ENCODE assay signal across 27 cellular contexts in genomic region chr15:79064496-79064895, GRCh38. TPM values are rescaled to one million over a fixed set of nuclear protein-coding genes. Genes with fewer than 3 reads are reported as not detected.
"Had no signal": no experiment of that assay in that cellular context is flagged by ENCODE, and none has a peak within 500 bp of the region (broad histone marks: within the 10 kb centered on the region; RNA-seq: fewer than 3 reads in every experiment).

No MANE protein-coding gene starts in this region.

- H3K27ac Mint-ChIP-seq: activated CD4-positive, alpha-beta memory T cell treated with anti-CD3 and anti-CD28 coated beads for 36 hours; activated CD4-positive, alpha-beta T cell treated with anti-CD3 and anti-CD28 coated beads, Interleukin-2, amount 10 ng/mL, durations not matched to agents 7 days and 5 days; activated naive CD4-positive, alpha-beta T cell treated with anti-CD3 and anti-CD28 coated beads for 36 hours; activated naive CD8-positive, alpha-beta T cell; activated T-helper 17 cell treated with anti-CD3 and anti-CD28 coated beads, Interleukin-2, amount 50 U/mL, for 72 hours; IgD-negative memory B cell; T-cell had no signal

- H3K36me3 Mint-ChIP-seq: activated CD4-positive, alpha-beta memory T cell treated with anti-CD3 and anti-CD28 coated beads for 36 hours; activated naive CD8-positive, alpha-beta T cell; IgD-negative memory B cell; T-cell had no signal

- H3K4me1 Mint-ChIP-seq: activated CD4-positive, alpha-beta T cell treated with anti-CD3 and anti-CD28 coated beads, Interleukin-2, amount 10 ng/mL, durations not matched to agents 7 days and 5 days; activated T-helper 17 cell treated with anti-CD3 and anti-CD28 coated beads, Interleukin-2, amount 50 U/mL, for 72 hours; IgD-negative memory B cell; T-cell had no signal

- ATAC-seq: activated T-cell treated with anti-CD3 and anti-CD28 coated beads, Interleukin-2, amount 50 U/mL, for 4 hours; activated T-helper 17 cell treated with anti-CD3 and anti-CD28 coated beads, Interleukin-2, amount 50 U/mL, for 72 hours; Panc1; Right ventricle myocardium inferior; T-cell had no signal

- H3K27ac ChIP-seq: brain microvascular endothelial cell, SK-N-MC had no signal

- DNase-seq: activated CD4-positive, alpha-beta memory T cell treated with anti-CD3 and anti-CD28 coated beads for 36 hours; activated CD4-positive, alpha-beta T cell treated with anti-CD3 and anti-CD28 coated beads, Interleukin-2, amount 10 ng/mL, durations not matched to agents 7 days and 5 days; activated CD4-positive, CD25-positive, alpha-beta regulatory T cell; activated CD8-positive, alpha-beta memory T cell treated with anti-CD3 and anti-CD28 coated beads for 24 hours; activated gamma-delta T cell; activated naive CD4-positive, alpha-beta T cell treated with anti-CD3 and anti-CD28 coated beads for 36 hours; activated T-cell treated with anti-CD3 and anti-CD28 coated beads, Interleukin-2, amount 50 U/mL, for 4 hours; brain microvascular endothelial cell; KG1; NCI-H1048; NCI-H1694; NCI-H2029 treated with DMSO at 0.1 percent for 48 hours; NCI-H345; NCI-H510A; NCI-H69; NK-92 treated with Interleukin-12 subunit alpha and Interleukin-12 subunit beta, amount 100 ng/mL, for 24 hours; OCI-M1; RPMI8226; T-cell; T-helper 2 cell; T1000 had no signal

- H3K4me3 Mint-ChIP-seq: activated CD4-positive, alpha-beta memory T cell treated with anti-CD3 and anti-CD28 coated beads for 36 hours; activated CD4-positive, alpha-beta T cell treated with anti-CD3 and anti-CD28 coated beads, Interleukin-2, amount 10 ng/mL, durations not matched to agents 7 days and 5 days; activated naive CD4-positive, alpha-beta T cell treated with anti-CD3 and anti-CD28 coated beads for 36 hours; activated naive CD8-positive, alpha-beta T cell; activated T-cell treated with anti-CD3 and anti-CD28 coated beads, Interleukin-2, amount 50 U/mL, for 4 hours; activated T-helper 17 cell treated with anti-CD3 and anti-CD28 coated beads, Interleukin-2, amount 50 U/mL, for 72 hours; IgD-negative memory B cell; T-cell had no signal

- H3K9me3 Mint-ChIP-seq: activated CD4-positive, alpha-beta memory T cell treated with anti-CD3 and anti-CD28 coated beads for 36 hours; activated CD4-positive, alpha-beta T cell treated with anti-CD3 and anti-CD28 coated beads, Interleukin-2, amount 10 ng/mL, durations not matched to agents 7 days and 5 days; activated naive CD4-positive, alpha-beta T cell treated with anti-CD3 and anti-CD28 coated beads for 36 hours; activated T-cell treated with anti-CD3 and anti-CD28 coated beads, Interleukin-2, amount 50 U/mL, for 4 hours; activated T-helper 17 cell treated with anti-CD3 and anti-CD28 coated beads, Interleukin-2, amount 50 U/mL, for 72 hours; IgD-negative memory B cell; T-cell had no signal

RNA-seq across cellular contexts. Expression of gene RASGRF1, which starts 26.1 kb away (rescaled TPM):
- total RNA-seq: activated CD4-positive, alpha-beta T cell treated with anti-CD3 and anti-CD28 coated beads, Interleukin-2, amount 10 ng/mL, durations not matched to agents 7 days and 5 days; activated naive CD4-positive, alpha-beta T cell treated with anti-CD3 and anti-CD28 coated beads for 36 hours; activated T-helper 17 cell treated with anti-CD3 and anti-CD28 coated beads, Interleukin-2, amount 50 U/mL, for 72 hours; Right ventricle myocardium inferior had no signal
